Comparison of ENCODE assay signal across 1 cellular context in the genomic region with DNA sequence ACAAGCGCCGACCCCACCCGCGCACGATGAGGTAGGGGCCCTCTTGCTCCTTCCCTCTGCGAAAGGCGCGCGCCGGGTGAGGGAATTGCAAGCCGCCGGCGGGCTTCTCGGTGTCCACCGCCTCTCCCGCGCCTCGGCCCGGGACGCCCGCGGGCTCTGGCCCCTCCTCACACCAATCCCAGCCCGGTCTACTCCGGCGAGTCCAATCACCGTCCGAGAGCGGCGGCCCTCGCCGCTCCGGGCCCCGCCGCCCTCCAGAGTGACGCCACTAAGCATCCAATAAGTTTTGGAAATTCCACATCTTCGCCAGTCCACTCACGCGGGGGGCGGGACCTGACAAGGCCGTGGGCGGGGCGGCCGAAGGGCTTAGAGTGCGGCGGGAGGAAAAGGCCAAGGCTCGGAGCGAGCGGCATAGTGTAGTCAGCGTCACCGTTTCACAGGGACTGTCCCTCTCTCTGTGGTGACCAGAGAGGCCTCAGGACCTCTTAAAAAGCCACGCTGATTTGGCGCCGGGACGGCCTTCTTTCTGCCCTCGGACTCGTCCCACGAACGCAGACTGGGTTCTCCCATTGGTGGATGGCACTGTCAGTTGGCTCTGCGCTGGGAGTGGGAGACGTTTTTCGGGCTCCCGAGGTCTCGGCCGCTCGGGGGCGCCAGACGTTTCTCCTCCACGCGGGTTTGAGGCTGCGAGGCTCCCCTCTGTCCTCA.
TF ChIP-seq lines count a peak whose summit lies in the region.

TRIM45 (minus strand) TSS at position 161 of the 708 bp plus-strand sequence. CDS start 548 bp downstream, outside the sequence.

TF ChIP-seq in IMR-90, 13 proteins besides CTCF, POLR2A, EP300 and RAD21:
- TF ChIP-seq RCOR1 (IDR thresholded peaks at IDR 0.05; ENCODE audit: insufficient replicate concordance, low read length), result peak; percentile 23
- TF ChIP-seq FOS (IDR thresholded peaks at IDR 0.05; ENCODE audit: low read depth, low read length), result peak; percentile 20; the same call in 1 of the 2 replicates
- TF ChIP-seq MAFK (IDR thresholded peaks at IDR 0.05; ENCODE audit: low read depth, low read length), result no peak
- peak; percentile 41; the same call in 1 of the 2 replicates for TF ChIP-seq MAZ (IDR thresholded peaks at IDR 0.05; ENCODE audit: borderline replicate concordance, low read depth, low read length)
- peak; percentile 51 for TF ChIP-seq SMC3 (IDR thresholded peaks at IDR 0.05; ENCODE audit: low read depth, low read length)
